ENCODE assay signal across 8 cellular contexts in genomic region chr6:149749082-149749593, GRCh38. TPM values are rescaled to one million over a fixed set of nuclear protein-coding genes. Genes with fewer than 3 reads are reported as not detected.
DNase-seq lines count a peak whose midpoint lies in the region; ATAC-seq and TF ChIP-seq lines count a peak whose summit lies in the region.
"Not testable (repeated sequence)": the region's sequence is repeated elsewhere in the genome, so short reads cannot be mapped to it uniquely, and the experiment has no call there.

No MANE protein-coding gene starts in this region.

- not testable (repeated sequence) for H2BK120ac ChIP-seq in neuronal stem cell (ENCODE audit: low read depth, low read length)

- H3K79me2 ChIP-seq in DOHH2 (ENCODE audit: control insufficient read depth, low read length), result peaks cover 76% of the 10 kb centered on the region
- H3K79me2 ChIP-seq in OCI-LY3 (ENCODE audit: low read length), result peaks cover 68% of the 10 kb centered on the region

- H2BK15ac ChIP-seq in neuronal stem cell (ENCODE audit: low read length), result not testable (repeated sequence)

- H2AFZ ChIP-seq in OCI-LY3 (ENCODE audit: low read depth, low read length), result not testable (repeated sequence)
- peak overlapping the region; percentile 100 for H2AFZ ChIP-seq in neuronal stem cell (ENCODE audit: low read length)

- H3K4me1 ChIP-seq in DOHH2 (ENCODE audit: control insufficient read depth, low read length) (peaks cover 50% of the 10 kb centered on the region), OCI-LY3 (ENCODE audit: low read length) (peaks cover 15% of the 10 kb centered on the region), thyroid gland (peaks cover 28 to 42% of the 10 kb centered on the region in 2 donors)
- H3K4me1 ChIP-seq in endodermal cell (ENCODE audit: control insufficient read depth, insufficient read depth, low read length); neuronal stem cell (ENCODE audit: control insufficient read depth in 2 of 2, insufficient read depth in 1 of 2, low read depth in 1 of 2, low read length in 2 of 2): not testable (repeated sequence)

- DNase-seq in endodermal cell; immature natural killer cell; neuronal stem cell (ENCODE audit: low spot score); thyroid gland: not testable (repeated sequence)

- not testable (repeated sequence) for H3K9me3 Mint-ChIP-seq in activated naive CD4-positive, alpha-beta T cell treated with anti-CD3 and anti-CD28 coated beads, Interleukin-2, amount 50 U/mL, for 24 hours; endodermal cell; immature natural killer cell

- H3K4me2 ChIP-seq in DOHH2 (ENCODE audit: low read length) (peak overlapping the region; percentile 98), OCI-LY3 (ENCODE audit: low read length) (peak overlapping the region; percentile 63), neuronal stem cell (ENCODE audit: insufficient read depth, low read length, poor library complexity, severe bottlenecking) (peak overlapping the region; percentile 57)

- H3K9ac ChIP-seq in OCI-LY3 (ENCODE audit: low read length) (peak overlapping the region; percentile 72), neuronal stem cell (ENCODE audit: low read depth, low read length, poor library complexity) (peak overlapping the region; percentile 81)
- H3K9ac ChIP-seq in endodermal cell (ENCODE audit: extremely low read depth, low read length, poor library complexity, severe bottlenecking), result not testable (repeated sequence)

- peak overlapping the region; percentile 89 for H3K18ac ChIP-seq in neuronal stem cell (ENCODE audit: low read length)

- not testable (repeated sequence) for H3K9me3 ChIP-seq in DOHH2 (ENCODE audit: control insufficient read depth, insufficient read depth, low read length); OCI-LY3 (ENCODE audit: insufficient read depth, low read length); endodermal cell (ENCODE audit: control insufficient read depth, low read length); neuronal stem cell (replicated peaks in 1 of 2; ENCODE audit: control insufficient read depth in 2 of 2, insufficient read depth in 1 of 2, low read depth in 1 of 2, low read length in 2 of 2); thyroid gland

- H3K4me3 ChIP-seq in DOHH2 (ENCODE audit: low read length) (peak overlapping the region; percentile 99), OCI-LY3 (ENCODE audit: low read length) (peak overlapping the region; percentile 99), endodermal cell (ENCODE audit: low read length) (peak overlapping the region; percentile 90), neuronal stem cell (ENCODE audit: low read length in 2 of 2) (peak overlapping the region; percentile 75 to 84), thyroid gland (replicated peaks in 1 of 3) (peak overlapping the region; percentile 80 to 99 (median 94))

- not testable (repeated sequence) for H2AK5ac ChIP-seq in neuronal stem cell (ENCODE audit: low read depth, low read length)

- H3K36me3 ChIP-seq in DOHH2 (ENCODE audit: control insufficient read depth, low read length), result peaks cover 30% of the 10 kb centered on the region
- H3K36me3 ChIP-seq in OCI-LY3 (replicated peaks; ENCODE audit: low read depth, low read length); endodermal cell (ENCODE audit: control insufficient read depth, insufficient read depth, low read length); neuronal stem cell (replicated peaks in 1 of 2; ENCODE audit: control insufficient read depth in 2 of 2, insufficient read depth in 2 of 2, low read length in 2 of 2); thyroid gland: not testable (repeated sequence)

- H3K4ac ChIP-seq in neuronal stem cell (ENCODE audit: low read length), result not testable (repeated sequence)

- not testable (repeated sequence) for H4K8ac ChIP-seq in neuronal stem cell (ENCODE audit: low read depth, low read length)

- H4K20me1 ChIP-seq in DOHH2 (ENCODE audit: control insufficient read depth, insufficient read depth, low read depth, low read length), result peaks cover 12% of the 10 kb centered on the region; the same call in 1 of the 2 replicates
- H4K20me1 ChIP-seq in OCI-LY3 (ENCODE audit: insufficient read depth, low read length), result peaks cover 16% of the 10 kb centered on the region; the same call in 1 of the 2 replicates

- not testable (repeated sequence) for H3K27me3 ChIP-seq in DOHH2 (ENCODE audit: control insufficient read depth, low read length); OCI-LY3 (ENCODE audit: low read depth, low read length); endodermal cell (ENCODE audit: control insufficient read depth, insufficient read depth, low read length, poor library complexity, severe bottlenecking); neuronal stem cell (ENCODE audit: control insufficient read depth in 3 of 3, insufficient read depth in 3 of 3, low read depth in 1 of 3, low read length in 3 of 3); thyroid gland

- intact Hi-C loops in thyroid gland (cut with DNase I), result not testable (repeated sequence)

- H3K27ac ChIP-seq in DOHH2 (ENCODE audit: low read depth, low read length), result peak overlapping the region; percentile 76
- peak overlapping the region; percentile 63 for H3K27ac ChIP-seq in OCI-LY3 (ENCODE audit: low read length)
- peak overlapping the region; percentile 57 for H3K27ac ChIP-seq in endodermal cell (ENCODE audit: low read depth, low read length)
- peak overlapping the region; percentile 64 for H3K27ac ChIP-seq in neuronal stem cell (replicated peaks; ENCODE audit: low read length)
- H3K27ac ChIP-seq in thyroid gland, result peak overlapping the region; percentile 76 to 89 (median 81)

- not testable (repeated sequence) for H4K91ac ChIP-seq in neuronal stem cell (ENCODE audit: low read depth, low read length, poor library complexity)

- not testable (repeated sequence) for H3K79me1 ChIP-seq in neuronal stem cell (ENCODE audit: low read depth, low read length)

- not testable (repeated sequence) for H3K9me2 ChIP-seq in DOHH2 (replicated peaks; ENCODE audit: control insufficient read depth, low read length)

- H3K14ac ChIP-seq in neuronal stem cell (ENCODE audit: low read length), result not testable (repeated sequence)

- ATAC-seq in HG02610 (IDR thresholded peaks at IDR 0.05; ENCODE audit: unreplicated experiment), result peak; percentile 6

- peak overlapping the region; percentile 100 for H3K23ac ChIP-seq in neuronal stem cell (ENCODE audit: low read depth, low read length, poor library complexity)

- not testable (repeated sequence) for TF ChIP-seq POLR2A in thyroid gland (IDR thresholded peaks at IDR 0.05)

- not testable (repeated sequence) for H3K36me3 Mint-ChIP-seq in activated naive CD4-positive, alpha-beta T cell treated with anti-CD3 and anti-CD28 coated beads, Interleukin-2, amount 50 U/mL, for 24 hours; endodermal cell (ENCODE audit: low read depth); immature natural killer cell

- peak overlapping the region; percentile 89 for H3K4me3 Mint-ChIP-seq in activated naive CD4-positive, alpha-beta T cell treated with anti-CD3 and anti-CD28 coated beads, Interleukin-2, amount 50 U/mL, for 24 hours
- H3K4me3 Mint-ChIP-seq in endodermal cell, result peak overlapping the region; percentile 82
- peak overlapping the region; percentile 84 to 89 (median 84) for H3K4me3 Mint-ChIP-seq in immature natural killer cell

- not testable (repeated sequence) for H3K27me3 Mint-ChIP-seq in activated naive CD4-positive, alpha-beta T cell treated with anti-CD3 and anti-CD28 coated beads, Interleukin-2, amount 50 U/mL, for 24 hours; endodermal cell (ENCODE audit: insufficient read depth)
- peaks cover 6 to 23% (median 12%) of the 10 kb centered on the region in 3 donors for H3K27me3 Mint-ChIP-seq in immature natural killer cell (ENCODE audit: low read depth in 3 of 3)

- peaks cover 37% of the 10 kb centered on the region for H3K4me1 Mint-ChIP-seq in activated naive CD4-positive, alpha-beta T cell treated with anti-CD3 and anti-CD28 coated beads, Interleukin-2, amount 50 U/mL, for 24 hours
- H3K4me1 Mint-ChIP-seq in endodermal cell (peaks cover 16% of the 10 kb centered on the region), immature natural killer cell (peaks cover 39 to 51% of the 10 kb centered on the region in 2 donors)

- H2BK12ac ChIP-seq in neuronal stem cell (ENCODE audit: low read length), result not testable (repeated sequence)

- 0 to 1% methylated on average over 17 to 23 of the region's 38 CpGs for WGBS in endodermal cell (ENCODE audit: insufficient coverage in 1 of 2, insufficient read length in 1 of 2), 2 experiments
- WGBS in neuronal stem cell (ENCODE audit: extremely low coverage in 2 of 2, insufficient read length in 2 of 2, insufficient replicate concordance in 1 of 2), 2 donors, result no CpG with 5 or more reads among the region's 38 CpGs
- WGBS in thyroid gland, 2 donors, result 0% methylated on average over 1 of the region's 38 CpGs; no CpG with 5 or more reads in 1 of the 2 donors

- not testable (repeated sequence) for H3F3A ChIP-seq in DOHH2 (ENCODE audit: control insufficient read depth, insufficient read depth)

- TF ChIP-seq CTCF in DOHH2 (IDR thresholded peaks at IDR 0.05; ENCODE audit: low read depth, low read length, poor library complexity, severe bottlenecking); OCI-LY3 (IDR thresholded peaks at IDR 0.05; ENCODE audit: low read depth, low read length); endodermal cell (conservative IDR thresholded peaks at IDR 0.05); thyroid gland (IDR thresholded peaks at IDR 0.05): not testable (repeated sequence)

- not testable (repeated sequence) for H3K27ac Mint-ChIP-seq in activated naive CD4-positive, alpha-beta T cell treated with anti-CD3 and anti-CD28 coated beads, Interleukin-2, amount 50 U/mL, for 24 hours
- H3K27ac Mint-ChIP-seq in endodermal cell (peak overlapping the region; percentile 88), immature natural killer cell (peak overlapping the region; percentile 74 to 87 (median 84))

- not testable (repeated sequence) for H2BK5ac ChIP-seq in neuronal stem cell (ENCODE audit: low read length)

RNA-seq across cellular contexts. Expression of gene PCMT1, which starts 0.4 kb away (rescaled TPM):
- total RNA-seq in endodermal cell (10 to 100 TPM; 68.5 to 72.6 TPM), thyroid gland (100 to 1,000 TPM in 1 of 4 donors, 10 to 100 TPM in 3; 62.2 to 133 (median 77.9) TPM)
- 99.6 TPM for polyA plus RNA-seq in endodermal cell (2013, experiment 1 of 2)
- 90.3 TPM for polyA plus RNA-seq in endodermal cell (2013, experiment 2 of 2)
- polyA plus RNA-seq in immature natural killer cell, result 100 to 1,000 TPM; 160 to 283 (median 172) TPM
- polyA plus RNA-seq in neuronal stem cell (2013, experiment 1 of 2), result 46.7 TPM
- polyA plus RNA-seq in neuronal stem cell (2013, experiment 2 of 2), result 47.4 TPM

RNA-seq across cellular contexts. Expression of gene NUP43, which starts 2.8 kb away (rescaled TPM):
- 10 to 100 TPM; 80.9 to 85.1 TPM for total RNA-seq in endodermal cell
- polyA plus RNA-seq in endodermal cell (2013, experiment 1 of 2), result 32.3 TPM
- polyA plus RNA-seq in endodermal cell (2013, experiment 2 of 2), result 31.3 TPM
- polyA plus RNA-seq in immature natural killer cell, result 1 to 10 TPM; 1.5 to 6.8 (median 2.9) TPM
- 24.3 TPM for polyA plus RNA-seq in neuronal stem cell (2013, experiment 1 of 2)
- polyA plus RNA-seq in neuronal stem cell (2013, experiment 2 of 2), result 26.3 TPM
- 100 to 1,000 TPM in 1 of 4 donors, 10 to 100 TPM in 3; 31.1 to 112 (median 53.7) TPM for total RNA-seq in thyroid gland

RNA-seq across cellular contexts. Expression of gene LATS1, which starts 31.2 kb away (rescaled TPM):
- 10 to 100 TPM; 33.7 to 34.7 TPM for total RNA-seq in endodermal cell
- 23.1 TPM for polyA plus RNA-seq in endodermal cell (2013, experiment 1 of 2)
- polyA plus RNA-seq in endodermal cell (2013, experiment 2 of 2), result 19.3 TPM
- polyA plus RNA-seq in immature natural killer cell, result 10 to 100 TPM in 1 of 3 donors, 1 to 10 TPM in 2; 3.8 to 13.5 (median 6.3) TPM
- polyA plus RNA-seq in neuronal stem cell (2013, experiment 1 of 2), result 9.9 TPM
- polyA plus RNA-seq in neuronal stem cell (2013, experiment 2 of 2), result 10.3 TPM
- total RNA-seq in thyroid gland, result 10 to 100 TPM; 25.7 to 32.2 (median 30.0) TPM
